In the genomic region with DNA sequence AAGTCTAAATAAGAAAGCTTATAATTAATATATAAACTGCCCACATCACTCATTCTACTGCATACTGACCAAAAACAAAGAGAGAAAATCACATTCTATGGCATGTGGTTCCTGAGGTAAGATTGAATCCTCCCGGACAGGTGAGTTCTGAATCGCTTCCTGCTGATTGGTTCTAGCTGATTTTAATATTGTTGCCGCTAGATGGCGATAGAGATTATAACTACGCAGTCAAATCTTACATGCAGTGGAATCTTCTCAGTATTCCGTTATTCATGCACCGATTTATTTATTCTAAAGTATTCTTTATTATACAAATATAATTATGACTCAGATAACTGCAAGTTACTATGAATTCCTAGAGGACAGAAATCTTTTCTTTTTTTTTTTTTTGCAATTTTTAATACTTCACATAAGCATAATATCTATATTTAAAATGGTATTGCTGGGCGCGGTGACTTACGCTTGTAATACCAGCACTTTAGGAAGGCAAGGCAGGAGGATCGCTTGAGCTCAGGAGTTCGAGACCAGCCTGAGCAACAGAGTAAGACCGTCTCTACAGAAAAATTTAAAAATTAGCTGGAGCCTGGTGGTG, we compare ENCODE assay signal across 8 cellular contexts. TPM values are rescaled to one million over a fixed set of nuclear protein-coding genes. Genes with fewer than 3 reads are reported as not detected.
DNase-seq lines count a peak whose midpoint lies in the region; ATAC-seq and TF ChIP-seq lines count a peak whose summit lies in the region.
"Had no signal": no experiment of that assay in that cellular context is flagged by ENCODE, and none has a peak within 500 bp of the region (broad histone marks: within the 10 kb centered on the region; RNA-seq: fewer than 3 reads in every experiment).

No MANE protein-coding gene starts in this region.

- DNase-seq in NCI-H446 (lab: John Stamatoyannopoulos, UW) (peak; percentile 47 to 73), ascending aorta (ENCODE audit: low spot score in 2 of 2) (no peak), right cardiac atrium (peak in 1 of 3 donors; percentile 36), smooth muscle cell of the brain vasculature (ENCODE audit: low read depth, low spot score) (peak; percentile 9)
- DNase-seq: activated naive CD8-positive, alpha-beta T cell treated with anti-CD3 and anti-CD28 coated beads, Interleukin-2, amount 10 ng/mL, durations not matched to agents 7 days and 5 days had no signal

- ATAC-seq in GM19438 (IDR thresholded peaks at IDR 0.05; ENCODE audit: low read depth, unreplicated experiment), result peak; percentile 86
- peak; percentile 72 for ATAC-seq in HG03457 (IDR thresholded peaks at IDR 0.05; ENCODE audit: unreplicated experiment)
- peak; percentile 47 to 68 for ATAC-seq in right cardiac atrium

- intact Hi-C loops in ascending aorta (cut with DNase I) (loop anchor here (1.0 to 2.0 kb wide), 2 partner anchors 345 to 679 kb away; no protein-coding TSS in a partner anchor), right cardiac atrium (cut with DNase I) (loop anchor here (2.0 to 10.0 kb wide), 6 partner anchors 81 to 681 kb away; no protein-coding TSS in a partner anchor)

- H4K20me1 ChIP-seq in DOHH2 (ENCODE audit: control insufficient read depth, insufficient read depth, low read depth, low read length), result no peaks in the 10 kb centered on the region

- H3K4me1 ChIP-seq in DOHH2 (ENCODE audit: control insufficient read depth, low read length) (no peaks in the 10 kb centered on the region), ascending aorta (no peaks in the 10 kb centered on the region), right cardiac atrium (ENCODE audit: control insufficient read depth, insufficient read depth, low read length) (no peaks in the 10 kb centered on the region)

- no peaks in the 10 kb centered on the region for H3F3A ChIP-seq in DOHH2 (ENCODE audit: control insufficient read depth, insufficient read depth)

- WGBS in right cardiac atrium, result 31% methylated on average over 13 of the region's 13 CpGs

- H3K79me2 ChIP-seq in DOHH2 (ENCODE audit: control insufficient read depth, low read length), result no peaks in the 10 kb centered on the region

- H3K4me2 ChIP-seq in DOHH2 (ENCODE audit: low read length), result no peak overlapping the region

- H3K9me3 ChIP-seq in DOHH2 (ENCODE audit: control insufficient read depth, insufficient read depth, low read length), result no peaks in the 10 kb centered on the region
- H3K9me3 ChIP-seq in ascending aorta, result no peaks in the 10 kb centered on the region
- H3K9me3 ChIP-seq in right cardiac atrium (ENCODE audit: control insufficient read depth, low read length), result no peaks in the 10 kb centered on the region

- H3K36me3 ChIP-seq in DOHH2 (ENCODE audit: control insufficient read depth, low read length), result no peaks in the 10 kb centered on the region
- H3K36me3 ChIP-seq in ascending aorta, result no peaks in the 10 kb centered on the region

- no peaks in the 10 kb centered on the region for H3K9me2 ChIP-seq in DOHH2 (replicated peaks; ENCODE audit: control insufficient read depth, low read length)

- no peak overlapping the region for H3K4me3 ChIP-seq in DOHH2 (ENCODE audit: low read length)
- H3K4me3 ChIP-seq in ascending aorta, result no peak overlapping the region
- no peak overlapping the region for H3K4me3 ChIP-seq in right cardiac atrium (ENCODE audit: low read length)

- H3K27ac ChIP-seq in DOHH2 (ENCODE audit: low read depth, low read length) (no peak overlapping the region), ascending aorta (no peak overlapping the region), right cardiac atrium (ENCODE audit: low read length) (no peak overlapping the region)

- H3K27me3 ChIP-seq in DOHH2 (ENCODE audit: control insufficient read depth, low read length) (peaks cover 6% of the 10 kb centered on the region; the same call in 1 of the 2 replicates), ascending aorta (no peaks in the 10 kb centered on the region), right cardiac atrium (ENCODE audit: control insufficient read depth, insufficient read depth) (no peaks in the 10 kb centered on the region)

- TF ChIP-seq CTCF in DOHH2 (IDR thresholded peaks at IDR 0.05; ENCODE audit: low read depth, low read length, poor library complexity, severe bottlenecking) (peak; percentile 53), ascending aorta (IDR thresholded peaks at IDR 0.05) (peak; percentile 53 to 74 (median 69))

RNA-seq across cellular contexts. Expression of gene TMX4, which starts 24.2 kb away (rescaled TPM):
- 65.3 TPM for total RNA-seq in ascending aorta
- 100 to 1,000 TPM; 194 to 220 (median 209) TPM for total RNA-seq in right cardiac atrium
- 77.1 TPM for polyA plus RNA-seq in right cardiac atrium

Comparison
In these comparisons a context has a peak if more than half of its experiments do, and no peak if none do; other contexts are left out.
1. DNase-seq: peak in NCI-H446 (2 of 2) and smooth muscle cell of the brain vasculature (single experiment); none in ascending aorta (0 of 2).
2. Peak in every context shown above with its lines, with median percentiles within 50 percentile points of each other: ATAC-seq.